14 cellular contexts compared by ENCODE assay signal in genomic region chr6:104985875-104986274, GRCh38. TPM values are rescaled to one million over a fixed set of nuclear protein-coding genes. Genes with fewer than 3 reads are reported as not detected.
"Had no signal": no experiment of that assay in that cellular context is flagged by ENCODE, and none has a peak within 500 bp of the region (broad histone marks: within the 10 kb centered on the region; RNA-seq: fewer than 3 reads in every experiment).

No MANE protein-coding gene starts in this region.

RNA-seq across cellular contexts. Expression of gene LIN28B, which starts 29.0 kb away (rescaled TPM):
- total RNA-seq: naive thymus-derived CD8-positive, alpha-beta T cell; natural killer cell treated with Interleukin-12 subunit alpha and Interleukin-12 subunit beta and Interleukin-15 and Interleukin-18, amount 100 ng/mL, for 72 hours; omental fat pad; osteocyte; posterior vena cava; pulmonary artery endothelial cell; right atrium auricular region; sciatic nerve; spleen; suprapubic skin; transverse colon; upper lobe of right lung had no signal
- polyA plus RNA-seq: pancreas, spleen, urinary bladder had no signal
